ENCODE assay signal across 9 cellular contexts in genomic region chr11:34274712-34275398, GRCh38.
DNase-seq lines count a peak whose midpoint lies in the region; ATAC-seq and TF ChIP-seq lines count a peak whose summit lies in the region.
"Had no signal": no experiment of that assay in that cellular context is flagged by ENCODE, and none has a peak within 500 bp of the region (broad histone marks: within the 10 kb centered on the region; RNA-seq: fewer than 3 reads in every experiment).

No MANE protein-coding gene starts in this region.

- H3K9me3 Mint-ChIP-seq in GM23338, result no peaks in the 10 kb centered on the region
- H3K9me3 Mint-ChIP-seq: memory B cell had no signal

- no peaks in the 10 kb centered on the region for H3K36me3 Mint-ChIP-seq in GM23338 (ENCODE audit: low read depth)
- H3K36me3 Mint-ChIP-seq: memory B cell had no signal

- no peak overlapping the region for H3K4me3 Mint-ChIP-seq in GM23338
- H3K4me3 Mint-ChIP-seq: memory B cell had no signal

- H3K9me2 ChIP-seq in GM23338 (ENCODE audit: insufficient read depth), result no peaks in the 10 kb centered on the region

- no peak overlapping the region for H3K4me3 ChIP-seq in GM23338
- no peak overlapping the region for H3K4me3 ChIP-seq in right cardiac atrium (ENCODE audit: low read length)
- H3K4me3 ChIP-seq in skin epidermis, result no peak overlapping the region

- no peak for TF ChIP-seq CTCF in GM23338 (conservative IDR thresholded peaks at IDR 0.05; ENCODE audit: low read depth in 2 of 2)

- H3K27ac ChIP-seq in GM23338 (ENCODE audit: low read depth) (no peak overlapping the region), right cardiac atrium (ENCODE audit: low read length) (peak overlapping the region; percentile 32), skin epidermis (peak overlapping the region in 19 of 21 experiments; percentile 56 to 87 (median 74))

- intact Hi-C loops in right cardiac atrium (cut with DNase I), result no loop called here

- no peaks in the 10 kb centered on the region for H3K79me2 ChIP-seq in GM23338 (replicated peaks; ENCODE audit: insufficient read depth)

- no peaks in the 10 kb centered on the region for H3K36me3 ChIP-seq in GM23338 (ENCODE audit: insufficient read depth)

- H3K4me1 Mint-ChIP-seq in GM23338, result peaks cover 15% of the 10 kb centered on the region
- H3K4me1 Mint-ChIP-seq: memory B cell had no signal

- 28% methylated on average over 11 of the region's 11 CpGs for WGBS in right cardiac atrium

- no peaks in the 10 kb centered on the region for H3K4me1 ChIP-seq in GM23338 (ENCODE audit: insufficient read depth)
- H3K4me1 ChIP-seq in right cardiac atrium (ENCODE audit: control insufficient read depth, insufficient read depth, low read length), result peaks cover 6% of the 10 kb centered on the region

- ATAC-seq in GM23338 (peak; percentile 45; the same call in 2 of the 3 replicates), right cardiac atrium (peak; percentile 91 to 95), GM18502 (IDR thresholded peaks at IDR 0.05; ENCODE audit: poor library complexity, unreplicated experiment) (no peak)

- H3F3A ChIP-seq in GM23338 (replicated peaks; ENCODE audit: low read depth), result no peaks in the 10 kb centered on the region

- H3K4me2 ChIP-seq in GM23338, result no peak overlapping the region

- no peak overlapping the region for H2AFZ ChIP-seq in GM23338

- H4K20me1 ChIP-seq in GM23338 (replicated peaks; ENCODE audit: insufficient read depth), result no peaks in the 10 kb centered on the region; the same call in 1 of the 2 replicates

- H3K27me3 Mint-ChIP-seq in GM23338 (ENCODE audit: insufficient read depth, low read depth, poor library complexity), result peaks cover 9% of the 10 kb centered on the region
- H3K27me3 Mint-ChIP-seq: memory B cell had no signal

- DNase-seq in GM23338 (ENCODE audit: low spot score), result no peak
- peak in 50 of 58 donors; percentile 13 to 87 (median 60) for DNase-seq in anterior cingulate cortex (lab: John Stamatoyannopoulos, UW)
- DNase-seq in right cardiac atrium, result peak; percentile 90 to 94 (median 91)
- no peak for DNase-seq in Kasumi-1 (lab: John Stamatoyannopoulos, UW)
- no peak for DNase-seq in NCI-H1105 treated with DMSO at 0.1 percent for 48 hours (lab: John Stamatoyannopoulos, UW)
- no peak for DNase-seq in MV-4-11 (lab: John Stamatoyannopoulos, UW)

- no peaks in the 10 kb centered on the region for H3K9me3 ChIP-seq in right cardiac atrium (ENCODE audit: control insufficient read depth, low read length)

- no peak overlapping the region for H3K27ac Mint-ChIP-seq in GM23338
- H3K27ac Mint-ChIP-seq: memory B cell had no signal

- H3K27me3 ChIP-seq in GM23338 (ENCODE audit: insufficient read depth) (no peaks in the 10 kb centered on the region), right cardiac atrium (ENCODE audit: control insufficient read depth, insufficient read depth) (no peaks in the 10 kb centered on the region)

TF ChIP-seq in GM23338, 12 proteins besides CTCF, POLR2A, EP300 and RAD21 (continues in another document):
- TF ChIP-seq EZH2 (IDR thresholded peaks at IDR 0.05; ENCODE audit: low read depth, unreplicated experiment) (no peak), REST (IDR thresholded peaks at IDR 0.05; ENCODE audit: unreplicated experiment) (no peak), ETS1 (IDR thresholded peaks at IDR 0.05) (no peak), POLR2AphosphoS5 (IDR thresholded peaks at IDR 0.05; ENCODE audit: low read depth) (no peak), ZNF331 (CRISPR knock-in tag; IDR thresholded peaks at IDR 0.05; ENCODE audit: low read depth) (no peak), ZNF462 (CRISPR knock-in tag; IDR thresholded peaks at IDR 0.05) (no peak), ZNF114 (CRISPR knock-in tag; IDR thresholded peaks at IDR 0.05) (no peak), STAT1 (IDR thresholded peaks at IDR 0.05; ENCODE audit: unreplicated experiment) (no peak)

Comparison
In these comparisons a context has a peak if more than half of its experiments do, and no peak if none do; other contexts are left out.
1. DNase-seq: peak in anterior cingulate cortex (50 of 58) and right cardiac atrium (3 of 3); none in GM23338 (single experiment), Kasumi-1 (0 of 2), NCI-H1105 treated with DMSO at 0.1 percent for 48 hours (single experiment) and MV-4-11 (single experiment).